1 cellular context compared by ENCODE assay signal in the genomic region with DNA sequence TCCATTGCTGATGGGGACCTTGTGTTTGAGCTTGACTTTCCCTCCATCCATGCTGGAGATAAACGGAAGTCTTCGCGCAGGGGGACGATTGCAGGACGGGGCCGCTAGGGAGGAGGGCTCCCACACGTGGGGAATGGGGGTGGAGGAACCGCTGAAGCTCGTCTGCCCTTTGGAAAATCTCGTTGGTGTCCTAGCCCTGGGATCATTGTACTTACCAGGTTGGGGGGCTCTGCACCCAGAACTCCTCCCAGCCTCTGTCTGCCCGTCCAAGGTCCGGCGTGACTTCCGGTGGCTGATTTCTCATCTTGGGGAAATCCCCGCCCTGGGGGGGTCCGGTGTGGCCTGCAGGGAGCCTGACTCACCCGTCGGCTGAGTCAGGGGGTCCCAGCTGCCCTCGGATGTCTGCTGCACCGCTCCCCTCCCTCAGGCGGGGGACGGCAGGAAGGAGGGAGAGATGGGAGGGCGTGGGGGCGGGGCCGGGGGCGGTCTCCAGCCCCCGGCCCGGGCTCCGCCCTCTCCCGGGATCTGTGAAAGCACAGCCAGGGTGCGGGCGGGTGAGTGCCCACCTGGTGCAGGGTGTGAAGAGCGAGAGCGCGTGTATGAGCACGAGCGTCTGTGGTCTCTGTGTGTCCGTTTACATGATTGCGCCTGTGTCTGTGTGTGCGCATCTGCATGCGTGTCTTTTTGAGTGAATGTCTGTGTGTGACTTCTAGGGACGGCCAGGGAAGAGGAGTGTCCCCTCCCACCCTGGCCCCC.
A peak's percentile ranks its signal among the peaks of the same experiment; 100 is the strongest.
TF ChIP-seq lines count a peak whose summit lies in the region.

No MANE protein-coding gene starts in this region.

TF ChIP-seq in HepG2, 621 proteins besides CTCF, POLR2A, EP300 and RAD21 (continued from another document and continues in another):
- TF ChIP-seq E2F5 (CRISPR knock-in tag; conservative IDR thresholded peaks at IDR 0.05) = no peak
- TF ChIP-seq NCOA2 (CRISPR knock-in tag; IDR thresholded peaks at IDR 0.05) = no peak
- TF ChIP-seq, protein P1, sequence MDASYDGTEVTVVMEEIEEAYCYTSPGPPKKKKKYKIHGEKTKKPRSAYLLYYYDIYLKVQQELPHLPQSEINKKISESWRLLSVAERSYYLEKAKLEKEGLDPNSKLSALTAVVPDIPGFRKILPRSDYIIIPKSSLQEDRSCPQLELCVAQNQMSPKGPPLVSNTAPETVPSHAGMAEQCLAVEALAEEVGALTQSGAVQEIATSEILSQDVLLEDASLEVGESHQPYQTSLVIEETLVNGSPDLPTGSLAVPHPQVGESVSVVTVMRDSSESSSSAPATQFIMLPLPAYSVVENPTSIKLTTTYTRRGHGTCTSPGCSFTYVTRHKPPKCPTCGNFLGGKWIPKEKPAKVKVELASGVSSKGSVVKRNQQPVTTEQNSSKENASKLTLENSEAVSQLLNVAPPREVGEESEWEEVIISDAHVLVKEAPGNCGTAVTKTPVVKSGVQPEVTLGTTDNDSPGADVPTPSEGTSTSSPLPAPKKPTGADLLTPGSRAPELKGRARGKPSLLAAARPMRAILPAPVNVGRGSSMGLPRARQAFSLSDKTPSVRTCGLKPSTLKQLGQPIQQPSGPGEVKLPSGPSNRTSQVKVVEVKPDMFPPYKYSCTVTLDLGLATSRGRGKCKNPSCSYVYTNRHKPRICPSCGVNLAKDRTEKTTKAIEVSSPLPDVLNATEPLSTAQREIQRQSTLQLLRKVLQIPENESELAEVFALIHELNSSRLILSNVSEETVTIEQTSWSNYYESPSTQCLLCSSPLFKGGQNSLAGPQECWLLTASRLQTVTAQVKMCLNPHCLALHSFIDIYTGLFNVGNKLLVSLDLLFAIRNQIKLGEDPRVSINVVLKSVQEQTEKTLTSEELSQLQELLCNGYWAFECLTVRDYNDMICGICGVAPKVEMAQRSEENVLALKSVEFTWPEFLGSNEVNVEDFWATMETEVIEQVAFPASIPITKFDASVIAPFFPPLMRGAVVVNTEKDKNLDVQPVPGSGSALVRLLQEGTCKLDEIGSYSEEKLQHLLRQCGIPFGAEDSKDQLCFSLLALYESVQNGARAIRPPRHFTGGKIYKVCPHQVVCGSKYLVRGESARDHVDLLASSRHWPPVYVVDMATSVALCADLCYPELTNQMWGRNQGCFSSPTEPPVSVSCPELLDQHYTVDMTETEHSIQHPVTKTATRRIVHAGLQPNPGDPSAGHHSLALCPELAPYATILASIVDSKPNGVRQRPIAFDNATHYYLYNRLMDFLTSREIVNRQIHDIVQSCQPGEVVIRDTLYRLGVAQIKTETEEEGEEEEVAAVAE (CRISPR knock-in tag; IDR thresholded peaks at IDR 0.05; ENCODE audit: borderline replicate concordance) = no peak
- TF ChIP-seq SMARCE1 (IDR thresholded peaks at IDR 0.05; ENCODE audit: borderline replicate concordance) = no peak
- TF ChIP-seq, protein P2, sequence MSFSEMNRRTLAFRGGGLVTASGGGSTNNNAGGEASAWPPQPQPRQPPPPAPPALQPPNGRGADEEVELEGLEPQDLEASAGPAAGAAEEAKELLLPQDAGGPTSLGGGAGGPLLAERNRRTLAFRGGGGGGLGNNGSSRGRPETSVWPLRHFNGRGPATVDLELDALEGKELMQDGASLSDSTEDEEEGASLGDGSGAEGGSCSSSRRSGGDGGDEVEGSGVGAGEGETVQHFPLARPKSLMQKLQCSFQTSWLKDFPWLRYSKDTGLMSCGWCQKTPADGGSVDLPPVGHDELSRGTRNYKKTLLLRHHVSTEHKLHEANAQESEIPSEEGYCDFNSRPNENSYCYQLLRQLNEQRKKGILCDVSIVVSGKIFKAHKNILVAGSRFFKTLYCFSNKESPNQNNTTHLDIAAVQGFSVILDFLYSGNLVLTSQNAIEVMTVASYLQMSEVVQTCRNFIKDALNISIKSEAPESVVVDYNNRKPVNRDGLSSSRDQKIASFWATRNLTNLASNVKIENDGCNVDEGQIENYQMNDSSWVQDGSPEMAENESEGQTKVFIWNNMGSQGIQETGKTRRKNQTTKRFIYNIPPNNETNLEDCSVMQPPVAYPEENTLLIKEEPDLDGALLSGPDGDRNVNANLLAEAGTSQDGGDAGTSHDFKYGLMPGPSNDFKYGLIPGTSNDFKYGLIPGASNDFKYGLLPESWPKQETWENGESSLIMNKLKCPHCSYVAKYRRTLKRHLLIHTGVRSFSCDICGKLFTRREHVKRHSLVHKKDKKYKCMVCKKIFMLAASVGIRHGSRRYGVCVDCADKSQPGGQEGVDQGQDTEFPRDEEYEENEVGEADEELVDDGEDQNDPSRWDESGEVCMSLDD (CRISPR knock-in tag; IDR thresholded peaks at IDR 0.05; ENCODE audit: borderline replicate concordance) = peak; percentile 27; the same call in 1 of the 2 replicates
- no peak; the same call in 1 of the 2 replicates for TF ChIP-seq ZMAT3 (CRISPR knock-in tag; conservative IDR thresholded peaks at IDR 0.05)
- TF ChIP-seq ZFX (CRISPR knock-in tag; IDR thresholded peaks at IDR 0.05; ENCODE audit: low read depth) = peak; percentile 46; the same call in 1 of the 2 replicates
- TF ChIP-seq ZNF124 (CRISPR knock-in tag; IDR thresholded peaks at IDR 0.05) = no peak
- TF ChIP-seq, protein P3, sequence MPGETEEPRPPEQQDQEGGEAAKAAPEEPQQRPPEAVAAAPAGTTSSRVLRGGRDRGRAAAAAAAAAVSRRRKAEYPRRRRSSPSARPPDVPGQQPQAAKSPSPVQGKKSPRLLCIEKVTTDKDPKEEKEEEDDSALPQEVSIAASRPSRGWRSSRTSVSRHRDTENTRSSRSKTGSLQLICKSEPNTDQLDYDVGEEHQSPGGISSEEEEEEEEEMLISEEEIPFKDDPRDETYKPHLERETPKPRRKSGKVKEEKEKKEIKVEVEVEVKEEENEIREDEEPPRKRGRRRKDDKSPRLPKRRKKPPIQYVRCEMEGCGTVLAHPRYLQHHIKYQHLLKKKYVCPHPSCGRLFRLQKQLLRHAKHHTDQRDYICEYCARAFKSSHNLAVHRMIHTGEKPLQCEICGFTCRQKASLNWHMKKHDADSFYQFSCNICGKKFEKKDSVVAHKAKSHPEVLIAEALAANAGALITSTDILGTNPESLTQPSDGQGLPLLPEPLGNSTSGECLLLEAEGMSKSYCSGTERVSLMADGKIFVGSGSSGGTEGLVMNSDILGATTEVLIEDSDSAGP (CRISPR knock-in tag; IDR thresholded peaks at IDR 0.05; ENCODE audit: borderline replicate concordance) = no peak
- TF ChIP-seq KMT2A (CRISPR knock-in tag; IDR thresholded peaks at IDR 0.05) = no peak
- peak; percentile 93 for TF ChIP-seq ZNF777 (CRISPR knock-in tag; IDR thresholded peaks at IDR 0.05)
- 0 out of 2 replicates have a peak, but pooled peaks have one; percentile 9 for TF ChIP-seq KLF15 (CRISPR knock-in tag; IDR thresholded peaks at IDR 0.05; ENCODE audit: borderline replicate concordance)
- TF ChIP-seq ZNF512 (CRISPR knock-in tag; IDR thresholded peaks at IDR 0.05) = no peak
- no peak for TF ChIP-seq ZNF792 (CRISPR knock-in tag; IDR thresholded peaks at IDR 0.05)
- TF ChIP-seq SRY (CRISPR knock-in tag; IDR thresholded peaks at IDR 0.05) = no peak
- TF ChIP-seq ATF4 (CRISPR knock-in tag; IDR thresholded peaks at IDR 0.05) = peak in 1 of 2 experiments; percentile 13; a peak in 1 of 4 replicates
- no peak for TF ChIP-seq ZNF121 (CRISPR knock-in tag; IDR thresholded peaks at IDR 0.05)
- no peak for TF ChIP-seq CREB3 (CRISPR knock-in tag; IDR thresholded peaks at IDR 0.05)
- TF ChIP-seq ZNF441 (CRISPR knock-in tag; IDR thresholded peaks at IDR 0.05; ENCODE audit: borderline replicate concordance) = no peak
- no peak for TF ChIP-seq ZNF563 (CRISPR knock-in tag; IDR thresholded peaks at IDR 0.05)
- TF ChIP-seq MTA1 (CRISPR knock-in tag; IDR thresholded peaks at IDR 0.05; ENCODE audit: borderline replicate concordance) = no peak
- no peak for TF ChIP-seq FIP1L1 (IDR thresholded peaks at IDR 0.05; ENCODE audit: borderline replicate concordance, insufficient read depth, low read depth, low read length)
- 0 out of 2 replicates have a peak, but pooled peaks have one; percentile 15 for TF ChIP-seq KLF11 (CRISPR knock-in tag; IDR thresholded peaks at IDR 0.05)
- no peak for TF ChIP-seq ZNF530 (CRISPR knock-in tag; IDR thresholded peaks at IDR 0.05; ENCODE audit: low read depth)
- TF ChIP-seq RBM39 (IDR thresholded peaks at IDR 0.05; ENCODE audit: low read depth, low read length, poor library complexity, severe bottlenecking) = no peak
- TF ChIP-seq ZNF143 (CRISPR knock-in tag; IDR thresholded peaks at IDR 0.05) = no peak
- TF ChIP-seq ZNF781 (CRISPR knock-in tag; IDR thresholded peaks at IDR 0.05; ENCODE audit: borderline replicate concordance, not compliant biosample characterization) = no peak
- no peak for TF ChIP-seq SMC3 (IDR thresholded peaks at IDR 0.05; ENCODE audit: low read length)
- no peak for TF ChIP-seq MTF2 (CRISPR knock-in tag; IDR thresholded peaks at IDR 0.05; ENCODE audit: borderline replicate concordance)
- TF ChIP-seq ATF2 (CRISPR knock-in tag; IDR thresholded peaks at IDR 0.05) = no peak
- no peak for TF ChIP-seq HOXD1 (CRISPR knock-in tag; IDR thresholded peaks at IDR 0.05)
- 0 out of 2 replicates have a peak, but pooled peaks have one; percentile 7 for TF ChIP-seq FOXC1 (CRISPR knock-in tag; IDR thresholded peaks at IDR 0.05; ENCODE audit: borderline replicate concordance)
- TF ChIP-seq MAZ (IDR thresholded peaks at IDR 0.05; ENCODE audit: borderline replicate concordance, low read depth, low read length) = peak; percentile 29; the same call in 1 of the 2 replicates
- no peak for TF ChIP-seq MAZ (CRISPR knock-in tag; IDR thresholded peaks at IDR 0.05; ENCODE audit: low read depth)
- TF ChIP-seq TRIM24 (CRISPR knock-in tag; IDR thresholded peaks at IDR 0.05) = no peak
- TF ChIP-seq NR2F6 (IDR thresholded peaks at IDR 0.05) = no peak
- TF ChIP-seq NR2F6 (CRISPR knock-in tag; IDR thresholded peaks at IDR 0.05) = no peak
- TF ChIP-seq ZNF879 (CRISPR knock-in tag; IDR thresholded peaks at IDR 0.05) = no peak
- TF ChIP-seq ZNF547 (CRISPR knock-in tag; IDR thresholded peaks at IDR 0.05) = no peak
- TF ChIP-seq HIVEP1 (CRISPR knock-in tag; IDR thresholded peaks at IDR 0.05) = peak; percentile 61; the same call in 1 of the 2 replicates
- TF ChIP-seq NFIC (IDR thresholded peaks at IDR 0.05; ENCODE audit: low read length) = no peak
- TF ChIP-seq ZSCAN22 (CRISPR knock-in tag; IDR thresholded peaks at IDR 0.05) = no peak
- TF ChIP-seq ZNF629 (CRISPR knock-in tag; conservative IDR thresholded peaks at IDR 0.05) = no peak
- no peak for TF ChIP-seq ZMYM2 (CRISPR knock-in tag; IDR thresholded peaks at IDR 0.05)
- no peak for TF ChIP-seq ZNF34 (CRISPR knock-in tag; IDR thresholded peaks at IDR 0.05; ENCODE audit: borderline replicate concordance)
- no peak for TF ChIP-seq ZNF446 (CRISPR knock-in tag; IDR thresholded peaks at IDR 0.05)
- TF ChIP-seq KDM3A (CRISPR knock-in tag; IDR thresholded peaks at IDR 0.05; ENCODE audit: low read depth) = no peak
- no peak for TF ChIP-seq CHD2 (IDR thresholded peaks at IDR 0.05; ENCODE audit: low read depth, low read length)
- 0 out of 2 replicates have a peak, but pooled peaks have one; percentile 50 for TF ChIP-seq ZNF292 (CRISPR knock-in tag; IDR thresholded peaks at IDR 0.05; ENCODE audit: borderline replicate concordance, low read depth)
- no peak for TF ChIP-seq REPIN1 (CRISPR knock-in tag; IDR thresholded peaks at IDR 0.05; ENCODE audit: borderline replicate concordance, low read depth)
- no peak for TF ChIP-seq U2AF1 (optimal IDR thresholded peaks at IDR 0.05; ENCODE audit: low read depth, low read length)
- no peak for TF ChIP-seq ESRRA (CRISPR knock-in tag; IDR thresholded peaks at IDR 0.05; ENCODE audit: low read depth)
- TF ChIP-seq MIER2 (CRISPR knock-in tag; IDR thresholded peaks at IDR 0.05) = no peak
- TF ChIP-seq KMT2B (CRISPR knock-in tag; IDR thresholded peaks at IDR 0.05) = no peak
- TF ChIP-seq ARID2 (CRISPR knock-in tag; IDR thresholded peaks at IDR 0.05; ENCODE audit: borderline replicate concordance) = no peak
- no peak for TF ChIP-seq SOX13 (IDR thresholded peaks at IDR 0.05)
- TF ChIP-seq SOX13 (CRISPR knock-in tag; conservative IDR thresholded peaks at IDR 0.05 in 1 of 2, IDR thresholded peaks at IDR 0.05 in 1 of 2) = no peak
